9 cellular contexts compared by ENCODE assay signal in the genomic region with DNA sequence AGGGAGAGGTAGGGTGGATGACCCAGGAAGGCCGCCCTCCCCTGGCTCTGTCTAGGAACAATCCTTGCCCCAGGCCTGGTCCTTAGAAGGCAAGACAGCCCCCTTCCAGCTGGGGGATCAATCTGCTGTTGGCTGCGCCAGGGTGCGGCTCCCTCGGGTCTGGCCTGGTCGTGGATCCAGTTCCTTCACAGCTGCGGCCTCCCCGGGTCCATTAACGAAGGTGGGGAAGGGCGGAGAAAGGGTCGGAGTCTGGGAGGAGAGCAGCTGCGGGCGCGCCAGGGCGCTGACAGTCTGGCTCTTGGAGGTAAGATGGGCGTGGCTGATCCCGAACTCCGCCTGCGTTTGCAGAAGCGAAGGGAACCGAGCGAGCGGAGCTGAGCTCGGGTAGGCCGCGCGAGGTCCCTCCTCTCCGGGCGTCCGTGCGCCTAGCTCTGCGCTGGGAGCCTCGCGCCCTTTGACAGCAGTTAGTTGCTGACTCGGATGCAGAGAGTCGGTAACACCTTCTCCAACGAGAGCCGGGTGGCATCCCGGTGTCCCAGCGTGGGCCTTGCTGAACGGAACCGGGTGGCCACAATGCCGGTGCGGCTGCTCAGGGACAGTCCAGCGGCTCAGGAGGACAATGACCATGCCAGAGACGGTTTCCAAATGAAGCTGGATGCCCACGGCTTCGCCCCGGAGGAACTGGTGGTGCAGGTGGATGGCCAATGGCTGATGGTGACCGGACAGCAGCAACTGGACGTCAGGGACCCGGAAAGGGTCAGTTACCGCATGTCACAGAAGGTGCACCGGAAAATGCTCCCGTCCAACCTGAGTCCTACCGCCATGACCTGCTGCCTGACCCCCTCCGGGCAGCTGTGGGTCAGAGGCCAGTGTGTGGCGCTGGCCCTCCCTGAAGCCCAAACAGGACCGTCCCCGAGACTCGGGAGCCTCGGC. TPM values are rescaled to one million over a fixed set of nuclear protein-coding genes. Genes with fewer than 3 reads are reported as not detected.
DNase-seq lines count a peak whose midpoint lies in the region; ATAC-seq and TF ChIP-seq lines count a peak whose summit lies in the region.
"Had no signal": no experiment of that assay in that cellular context is flagged by ENCODE, and none has a peak within 500 bp of the region (broad histone marks: within the 10 kb centered on the region; RNA-seq: fewer than 3 reads in every experiment).

A gene with protein sequence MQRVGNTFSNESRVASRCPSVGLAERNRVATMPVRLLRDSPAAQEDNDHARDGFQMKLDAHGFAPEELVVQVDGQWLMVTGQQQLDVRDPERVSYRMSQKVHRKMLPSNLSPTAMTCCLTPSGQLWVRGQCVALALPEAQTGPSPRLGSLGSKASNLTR (plus strand): TSS at position 434 of the 933 bp plus-strand sequence. CDS start 47 bp downstream, at position 481.

- peak within 1 kb of the TSS; percentile 69 for H3K4me3 Mint-ChIP-seq in WTC11

- H3K4me1 ChIP-seq in KMS-11 (ENCODE audit: low read depth, poor library complexity, severe bottlenecking) (peaks cover 33% of the 10 kb centered on the region), iPS DF 6.9 (ENCODE audit: control insufficient read depth, insufficient read depth, low read length) (peaks cover 2% of the 10 kb centered on the region; the same call in 1 of the 2 replicates), skeletal muscle tissue (ENCODE audit: control insufficient read depth in 3 of 3, insufficient read depth in 3 of 3, low read length in 3 of 3) (peaks cover 18 to 25% (median 22%) of the 10 kb centered on the region in 3 donors)

- H3K4me3 ChIP-seq in KMS-11 (IDR thresholded peaks at IDR 0.05; ENCODE audit: insufficient read depth, low read depth, low read length) = no peak within 1 kb of the TSS
- H3K4me3 ChIP-seq in iPS DF 6.9 (ENCODE audit: low read length) = no peak within 1 kb of the TSS; the same call in 1 of the 2 replicates
- H3K4me3 ChIP-seq in skeletal muscle tissue (ENCODE audit: low read length in 3 of 3) = peak within 1 kb of the TSS; percentile 59 to 71 (median 65)

- no peaks in the 10 kb centered on the region for H3K9me3 Mint-ChIP-seq in WTC11

- H3K27ac Mint-ChIP-seq in WTC11 = peak within 1 kb of the TSS; percentile 72; the same call in 1 of the 2 replicates

- CTCF ChIA-PET in WTC11 (lab: Charles Lee) = interaction anchor here (0.5 to 3.3 kb wide), 23 partner anchors 8 to 405 kb away, joined by 3 to 22 read pairs (median 4); partner anchors contain the start of genes CNP, DHX58, GHDC and KCNH4

- H3K4me2 ChIP-seq in KMS-11 = peak within 1 kb of the TSS; percentile 90; the same call in 1 of the 2 replicates

- H3K36me3 Mint-ChIP-seq in WTC11 = peaks cover 27% of the 10 kb centered on the region

- H3K27ac ChIP-seq in KMS-11 = no peak within 1 kb of the TSS
- no peak within 1 kb of the TSS for H3K27ac ChIP-seq in iPS DF 6.9 (ENCODE audit: low read length)
- H3K27ac ChIP-seq in skeletal muscle tissue (ENCODE audit: low read depth, low read length) = peak within 1 kb of the TSS; percentile 33

- H3K9ac ChIP-seq in KMS-11 (no peak within 1 kb of the TSS), skeletal muscle tissue (ENCODE audit: low read depth in 1 of 3, low read length in 3 of 3) (peak within 1 kb of the TSS; percentile 43 to 68 (median 65))

- ATAC-seq in WTC11 = peak; percentile 71
- ATAC-seq in GM19324 (IDR thresholded peaks at IDR 0.05; ENCODE audit: low FRiP score, unreplicated experiment) = no peak
- ATAC-seq in HG03439 (IDR thresholded peaks at IDR 0.05; ENCODE audit: unreplicated experiment) = no peak

- H3K27me3 ChIP-seq in KMS-11 (ENCODE audit: insufficient read depth, low read depth) = no peaks in the 10 kb centered on the region
- no peaks in the 10 kb centered on the region for H3K27me3 ChIP-seq in iPS DF 6.9 (ENCODE audit: control insufficient read depth, insufficient read depth, low read length)
- H3K27me3 ChIP-seq in skeletal muscle tissue (ENCODE audit: control insufficient read depth in 3 of 3, insufficient read depth in 3 of 3, low read length in 3 of 3) = no peaks in the 10 kb centered on the region
- H3K27me3 ChIP-seq: testis had no signal

- WGBS in iPS DF 6.9 (ENCODE audit: insufficient coverage, insufficient read length) = no CpG with 5 or more reads among the region's 61 CpGs

- DNase-seq in WTC11 (ENCODE audit: low spot score) (peak; percentile 86), iPS DF 6.9 (ENCODE audit: low read depth, low spot score) (peak; percentile 78), NCI-H345 (lab: John Stamatoyannopoulos, UW) (no peak)
- DNase-seq in effector CD8-positive, alpha-beta T cell (lab: John Stamatoyannopoulos, UW) = no peak
- DNase-seq: testis had no signal

- TF ChIP-seq CTCF in KMS-11 (conservative IDR thresholded peaks at IDR 0.05; ENCODE audit: low read depth, low read length) (no peak), WTC11 (IDR thresholded peaks at IDR 0.05) (no peak)

- H3K79me2 ChIP-seq in KMS-11 (ENCODE audit: insufficient read depth, low read depth) = no peaks in the 10 kb centered on the region

- H3K9me3 ChIP-seq in iPS DF 6.9 (ENCODE audit: control insufficient read depth, insufficient read depth, low read length) = no peaks in the 10 kb centered on the region
- H3K9me3 ChIP-seq in skeletal muscle tissue (ENCODE audit: control insufficient read depth in 3 of 3, low read length in 3 of 3) = no peaks in the 10 kb centered on the region
- H3K9me3 ChIP-seq: testis had no signal

- peak within 1 kb of the TSS; percentile 67; the same call in 1 of the 2 replicates for H2AFZ ChIP-seq in KMS-11 (ENCODE audit: low read depth)

- no peaks in the 10 kb centered on the region for H3K27me3 Mint-ChIP-seq in WTC11 (ENCODE audit: low read depth)

- H3K4me1 Mint-ChIP-seq in WTC11 = peaks cover 31% of the 10 kb centered on the region

- no peaks in the 10 kb centered on the region for H3K36me3 ChIP-seq in KMS-11 (ENCODE audit: insufficient read depth)
- peaks cover 7% of the 10 kb centered on the region; the same call in 1 of the 2 replicates for H3K36me3 ChIP-seq in iPS DF 6.9 (ENCODE audit: control insufficient read depth, insufficient read depth, low read length)
- peaks cover 37 to 45% (median 38%) of the 10 kb centered on the region in 3 donors for H3K36me3 ChIP-seq in skeletal muscle tissue (ENCODE audit: control insufficient read depth in 3 of 3, insufficient read depth in 3 of 3, low read length in 3 of 3)

- POLR2A ChIA-PET in WTC11 (lab: Charles Lee) = no interaction called here

- H4K20me1 ChIP-seq in KMS-11 (ENCODE audit: insufficient read depth) = no peaks in the 10 kb centered on the region

TF ChIP-seq in WTC11, 78 proteins besides CTCF, POLR2A, EP300 and RAD21 (continues in another document):
- TF ChIP-seq E2F5 (CRISPR knock-in tag; IDR thresholded peaks at IDR 0.05) (0 out of 2 replicates have a peak, but pooled peaks have one; percentile 64), ETV6 (CRISPR knock-in tag; IDR thresholded peaks at IDR 0.05) (peak; percentile 71; the same call in 1 of the 2 replicates), SMAD3 (CRISPR knock-in tag; IDR thresholded peaks at IDR 0.05; ENCODE audit: borderline replicate concordance) (no peak), MXD4 (CRISPR knock-in tag; IDR thresholded peaks at IDR 0.05; ENCODE audit: borderline replicate concordance) (no peak), FOXP1 (CRISPR knock-in tag; IDR thresholded peaks at IDR 0.05; ENCODE audit: borderline replicate concordance) (no peak)
- TF ChIP-seq, protein P1, sequence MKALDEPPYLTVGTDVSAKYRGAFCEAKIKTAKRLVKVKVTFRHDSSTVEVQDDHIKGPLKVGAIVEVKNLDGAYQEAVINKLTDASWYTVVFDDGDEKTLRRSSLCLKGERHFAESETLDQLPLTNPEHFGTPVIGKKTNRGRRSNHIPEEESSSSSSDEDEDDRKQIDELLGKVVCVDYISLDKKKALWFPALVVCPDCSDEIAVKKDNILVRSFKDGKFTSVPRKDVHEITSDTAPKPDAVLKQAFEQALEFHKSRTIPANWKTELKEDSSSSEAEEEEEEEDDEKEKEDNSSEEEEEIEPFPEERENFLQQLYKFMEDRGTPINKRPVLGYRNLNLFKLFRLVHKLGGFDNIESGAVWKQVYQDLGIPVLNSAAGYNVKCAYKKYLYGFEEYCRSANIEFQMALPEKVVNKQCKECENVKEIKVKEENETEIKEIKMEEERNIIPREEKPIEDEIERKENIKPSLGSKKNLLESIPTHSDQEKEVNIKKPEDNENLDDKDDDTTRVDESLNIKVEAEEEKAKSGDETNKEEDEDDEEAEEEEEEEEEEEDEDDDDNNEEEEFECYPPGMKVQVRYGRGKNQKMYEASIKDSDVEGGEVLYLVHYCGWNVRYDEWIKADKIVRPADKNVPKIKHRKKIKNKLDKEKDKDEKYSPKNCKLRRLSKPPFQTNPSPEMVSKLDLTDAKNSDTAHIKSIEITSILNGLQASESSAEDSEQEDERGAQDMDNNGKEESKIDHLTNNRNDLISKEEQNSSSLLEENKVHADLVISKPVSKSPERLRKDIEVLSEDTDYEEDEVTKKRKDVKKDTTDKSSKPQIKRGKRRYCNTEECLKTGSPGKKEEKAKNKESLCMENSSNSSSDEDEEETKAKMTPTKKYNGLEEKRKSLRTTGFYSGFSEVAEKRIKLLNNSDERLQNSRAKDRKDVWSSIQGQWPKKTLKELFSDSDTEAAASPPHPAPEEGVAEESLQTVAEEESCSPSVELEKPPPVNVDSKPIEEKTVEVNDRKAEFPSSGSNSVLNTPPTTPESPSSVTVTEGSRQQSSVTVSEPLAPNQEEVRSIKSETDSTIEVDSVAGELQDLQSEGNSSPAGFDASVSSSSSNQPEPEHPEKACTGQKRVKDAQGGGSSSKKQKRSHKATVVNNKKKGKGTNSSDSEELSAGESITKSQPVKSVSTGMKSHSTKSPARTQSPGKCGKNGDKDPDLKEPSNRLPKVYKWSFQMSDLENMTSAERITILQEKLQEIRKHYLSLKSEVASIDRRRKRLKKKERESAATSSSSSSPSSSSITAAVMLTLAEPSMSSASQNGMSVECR (CRISPR knock-in tag; IDR thresholded peaks at IDR 0.05; ENCODE audit: borderline replicate concordance) = no peak

RNA-seq across cellular contexts. Expression of the gene that starts here (rescaled TPM):
- total RNA-seq in WTC11 (2021) (0.30 to 0.57 TPM (median 0.46 TPM) in 3 replicates), skeletal muscle tissue (not detected)

Comparison
In these comparisons a context has a peak if more than half of its experiments do, and no peak if none do; other contexts are left out.
1. Peak in DNase-seq and ATAC-seq in WTC11; RNA of the gene not detected or under 1 TPM.
2. H3K4me3 ChIP-seq: peak in skeletal muscle tissue (3 of 3); none in KMS-11 (single experiment) and iPS DF 6.9 (single experiment).